15 cellular contexts compared by ENCODE assay signal in the genomic region with DNA sequence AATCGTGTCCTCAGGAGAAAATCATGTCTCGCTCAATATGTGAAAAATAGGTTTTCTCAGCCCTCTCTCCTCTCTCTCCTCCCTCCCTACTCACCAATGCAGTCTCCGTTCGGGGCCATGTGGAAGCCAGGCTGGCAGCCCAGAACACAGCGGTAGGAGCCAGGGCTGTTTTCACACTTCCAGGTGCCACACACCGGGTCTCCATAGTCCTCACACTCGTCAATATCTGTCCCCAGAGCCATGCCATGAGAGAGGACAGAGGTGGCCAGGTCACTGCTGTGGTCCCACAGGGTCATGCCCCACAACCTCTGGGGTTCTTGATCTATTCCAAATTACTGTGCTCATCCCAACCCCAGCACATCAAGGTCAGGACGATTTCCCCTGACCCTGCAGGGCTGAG.
"Had no signal": no experiment of that assay in that cellular context is flagged by ENCODE, and none has a peak within 500 bp of the region (broad histone marks: within the 10 kb centered on the region; RNA-seq: fewer than 3 reads in every experiment).

No MANE protein-coding gene starts in this region.

- H3K9me3 ChIP-seq: adrenal gland, heart right ventricle, left lung, tibial artery, vagina had no signal

- H3K27ac Mint-ChIP-seq: activated CD4-positive, alpha-beta T cell treated with anti-CD3 and anti-CD28 coated beads, Interleukin-2, amount 10 ng/mL, durations not matched to agents 24 days and 14 days; activated T-helper 1 cell treated with anti-CD3 and anti-CD28 coated beads, Interleukin-12 subunit alpha, Interleukin-12 subunit beta, Interleukin-2, Interleukin-4 antibody, amounts not matched to agents 30 ng/mL and 10 ng/mL and 1 ng/mL, durations not matched to agents 14 hours and 24 hours and 36 hours; nephron; T-cell had no signal

- H3K36me3 Mint-ChIP-seq: T-cell had no signal

- H3K36me3 ChIP-seq: adrenal gland had no signal

- H3K27me3 ChIP-seq: adrenal gland, tibial artery, vagina had no signal

- H3K4me3 ChIP-seq: adrenal gland, heart right ventricle, left lung, skin epidermis, tibial artery, vagina had no signal

- DNase-seq: activated CD4-positive, alpha-beta T cell treated with anti-CD3 and anti-CD28 coated beads, Interleukin-2, amount 10 ng/mL, durations not matched to agents 24 days and 14 days; activated naive CD4-positive, alpha-beta T cell treated with anti-CD3 and anti-CD28 coated beads, Interleukin-2, amount 50 U/mL, for 16 hours; foreskin melanocyte; heart right ventricle; mesenchymal stem cell; T1000 had no signal

- H3K4me1 Mint-ChIP-seq: activated CD4-positive, alpha-beta T cell treated with anti-CD3 and anti-CD28 coated beads, Interleukin-2, amount 10 ng/mL, durations not matched to agents 24 days and 14 days had no signal

- H3K27ac ChIP-seq: adrenal gland, heart right ventricle, left lung, skin epidermis, vagina, VCaP had no signal

- H3K9me3 Mint-ChIP-seq: activated CD4-positive, alpha-beta T cell treated with anti-CD3 and anti-CD28 coated beads, Interleukin-2, amount 10 ng/mL, durations not matched to agents 24 days and 14 days; activated T-helper 1 cell treated with anti-CD3 and anti-CD28 coated beads, Interleukin-12 subunit alpha, Interleukin-12 subunit beta, Interleukin-2, Interleukin-4 antibody, amounts not matched to agents 30 ng/mL and 10 ng/mL and 1 ng/mL, durations not matched to agents 14 hours and 24 hours and 36 hours; nephron; T-cell had no signal

- H3K4me1 ChIP-seq: adrenal gland, left lung, vagina had no signal

- H3K4me3 Mint-ChIP-seq: activated CD4-positive, alpha-beta T cell treated with anti-CD3 and anti-CD28 coated beads, Interleukin-2, amount 10 ng/mL, durations not matched to agents 24 days and 14 days; activated T-helper 1 cell treated with anti-CD3 and anti-CD28 coated beads, Interleukin-12 subunit alpha, Interleukin-12 subunit beta, Interleukin-2, Interleukin-4 antibody, amounts not matched to agents 30 ng/mL and 10 ng/mL and 1 ng/mL, durations not matched to agents 14 hours and 24 hours and 36 hours; nephron; T-cell had no signal
